In the genomic region with DNA sequence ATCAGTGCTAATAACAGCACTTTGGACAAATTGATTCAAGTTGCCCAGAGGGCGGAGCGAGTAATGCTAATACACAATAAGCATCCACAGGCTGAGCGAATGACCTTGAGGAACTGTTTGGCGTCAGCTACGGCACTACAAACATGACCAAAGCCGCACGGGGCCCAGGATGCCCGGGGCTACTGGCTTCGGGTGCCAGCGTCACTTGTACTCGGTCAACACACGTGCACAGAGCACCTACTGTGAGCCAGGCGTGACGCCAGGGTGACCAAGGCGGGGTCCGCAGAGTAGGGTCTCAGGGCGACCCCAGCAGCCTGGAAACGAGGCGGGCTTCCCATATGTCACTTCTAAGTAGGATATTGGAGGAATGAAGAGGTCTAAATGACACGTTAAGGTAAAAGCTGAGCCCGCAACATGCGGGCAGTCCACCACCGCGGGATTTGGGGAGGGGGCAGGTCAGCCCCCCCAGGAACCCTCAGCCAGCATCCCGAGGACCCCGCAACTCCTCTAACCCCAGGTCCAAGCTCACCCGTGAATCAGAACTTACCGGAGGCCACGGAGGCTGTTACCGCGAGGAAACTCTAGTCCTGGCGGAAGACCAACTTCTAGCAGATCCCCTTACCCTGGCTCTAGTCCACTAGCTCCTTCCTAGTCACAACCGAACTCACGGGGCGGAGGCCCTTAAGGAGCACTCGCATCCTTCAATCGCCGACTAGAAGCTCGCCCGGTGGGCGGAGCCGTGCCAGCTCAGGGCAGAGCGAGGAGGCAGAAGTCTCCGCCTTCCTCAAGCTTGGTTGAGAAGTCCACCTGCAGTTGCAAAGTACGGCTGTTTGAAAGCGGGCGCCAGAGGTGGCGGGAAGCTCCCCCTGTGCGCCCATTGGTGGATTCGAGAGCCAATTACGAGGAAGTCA, we compare ENCODE assay signal across 8 cellular contexts. TPM values are rescaled to one million over a fixed set of nuclear protein-coding genes. Genes with fewer than 3 reads are reported as not detected.
A peak's percentile ranks its signal among the peaks of the same experiment; 100 is the strongest.
DNase-seq lines count a peak whose midpoint lies in the region; ATAC-seq and TF ChIP-seq lines count a peak whose summit lies in the region.

A gene with protein sequence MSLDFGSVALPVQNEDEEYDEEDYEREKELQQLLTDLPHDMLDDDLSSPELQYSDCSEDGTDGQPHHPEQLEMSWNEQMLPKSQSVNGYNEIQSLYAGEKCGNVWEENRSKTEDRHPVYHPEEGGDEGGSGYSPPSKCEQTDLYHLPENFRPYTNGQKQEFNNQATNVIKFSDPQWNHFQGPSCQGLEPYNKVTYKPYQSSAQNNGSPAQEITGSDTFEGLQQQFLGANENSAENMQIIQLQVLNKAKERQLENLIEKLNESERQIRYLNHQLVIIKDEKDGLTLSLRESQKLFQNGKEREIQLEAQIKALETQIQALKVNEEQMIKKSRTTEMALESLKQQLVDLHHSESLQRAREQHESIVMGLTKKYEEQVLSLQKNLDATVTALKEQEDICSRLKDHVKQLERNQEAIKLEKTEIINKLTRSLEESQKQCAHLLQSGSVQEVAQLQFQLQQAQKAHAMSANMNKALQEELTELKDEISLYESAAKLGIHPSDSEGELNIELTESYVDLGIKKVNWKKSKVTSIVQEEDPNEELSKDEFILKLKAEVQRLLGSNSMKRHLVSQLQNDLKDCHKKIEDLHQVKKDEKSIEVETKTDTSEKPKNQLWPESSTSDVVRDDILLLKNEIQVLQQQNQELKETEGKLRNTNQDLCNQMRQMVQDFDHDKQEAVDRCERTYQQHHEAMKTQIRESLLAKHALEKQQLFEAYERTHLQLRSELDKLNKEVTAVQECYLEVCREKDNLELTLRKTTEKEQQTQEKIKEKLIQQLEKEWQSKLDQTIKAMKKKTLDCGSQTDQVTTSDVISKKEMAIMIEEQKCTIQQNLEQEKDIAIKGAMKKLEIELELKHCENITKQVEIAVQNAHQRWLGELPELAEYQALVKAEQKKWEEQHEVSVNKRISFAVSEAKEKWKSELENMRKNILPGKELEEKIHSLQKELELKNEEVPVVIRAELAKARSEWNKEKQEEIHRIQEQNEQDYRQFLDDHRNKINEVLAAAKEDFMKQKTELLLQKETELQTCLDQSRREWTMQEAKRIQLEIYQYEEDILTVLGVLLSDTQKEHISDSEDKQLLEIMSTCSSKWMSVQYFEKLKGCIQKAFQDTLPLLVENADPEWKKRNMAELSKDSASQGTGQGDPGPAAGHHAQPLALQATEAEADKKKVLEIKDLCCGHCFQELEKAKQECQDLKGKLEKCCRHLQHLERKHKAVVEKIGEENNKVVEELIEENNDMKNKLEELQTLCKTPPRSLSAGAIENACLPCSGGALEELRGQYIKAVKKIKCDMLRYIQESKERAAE (N-terminal part only) (minus strand): TSS at position 656 of the 911 bp plus-strand sequence. CDS start 5,420 bp downstream, outside the sequence.

- DNase-seq in AG09319 (ENCODE audit: extremely low read depth, low read depth) (peak; percentile 98), NCI-H345 (lab: John Stamatoyannopoulos, UW) (peak; percentile 99), WTC11 (ENCODE audit: low spot score) (peak; percentile 99), caudate nucleus (lab: John Stamatoyannopoulos, UW) (peak; percentile 25 to 99 (median 94)), immature natural killer cell (peak; percentile 97 to 98 (median 98)), smooth muscle cell of the brain vasculature (ENCODE audit: low read depth, low spot score) (peak; percentile 99)

- H3K9me3 Mint-ChIP-seq in WTC11 (no peaks in the 10 kb centered on the region), immature natural killer cell (no peaks in the 10 kb centered on the region)

- H3K36me3 Mint-ChIP-seq in WTC11 (no peaks in the 10 kb centered on the region), immature natural killer cell (no peaks in the 10 kb centered on the region)

- CTCF ChIA-PET in WTC11 (lab: Charles Lee) = interaction anchor here (0.5 to 2.8 kb wide), 14 partner anchors 9 to 1306 kb away, joined by 3 to 26 read pairs (median 4); partner anchors contain the start of genes EID1 and SHC4

- H3K4me3 Mint-ChIP-seq in WTC11 (peak within 1 kb of the TSS; percentile 97), immature natural killer cell (peak within 1 kb of the TSS; percentile 84 to 91 (median 91))

- POLR2A ChIA-PET in WTC11 (lab: Charles Lee) = interaction anchor here (0.5 to 1.6 kb wide), 10 partner anchors 9 to 370 kb away, joined by 3 to 9 read pairs (median 5); partner anchors contain the start of genes EID1 and SHC4

- ATAC-seq in GM19025 (IDR thresholded peaks at IDR 0.05; ENCODE audit: low read depth, unreplicated experiment) (peak; percentile 95), HG03280 (IDR thresholded peaks at IDR 0.05; ENCODE audit: unreplicated experiment) (peak; percentile 97), WTC11 (peak; percentile 95)

- peak within 1 kb of the TSS; percentile 98 for H3K27ac Mint-ChIP-seq in WTC11
- H3K27ac Mint-ChIP-seq in immature natural killer cell = peak within 1 kb of the TSS; percentile 80 to 93 (median 86)

- H3K4me1 Mint-ChIP-seq in WTC11 (peaks cover 34% of the 10 kb centered on the region), immature natural killer cell (peaks cover 17 to 28% of the 10 kb centered on the region in 2 donors)

- TF ChIP-seq CTCF in AG09319 (IDR thresholded peaks at IDR 0.05; ENCODE audit: low read depth, low read length) = no peak
- TF ChIP-seq CTCF in WTC11 (IDR thresholded peaks at IDR 0.05) = no peak

- H3K27me3 Mint-ChIP-seq in WTC11 (ENCODE audit: low read depth) (peaks cover 10% of the 10 kb centered on the region), immature natural killer cell (ENCODE audit: low read depth in 3 of 3) (peaks cover 2 to 3% (median 2%) of the 10 kb centered on the region in 3 donors)

- H3K27ac ChIP-seq in caudate nucleus (ENCODE audit: low read depth, low read length) = no peak within 1 kb of the TSS

TF ChIP-seq in WTC11, 78 proteins besides CTCF, POLR2A, EP300 and RAD21 (continues in another document):
- peak; percentile 94 for TF ChIP-seq E2F5 (CRISPR knock-in tag; IDR thresholded peaks at IDR 0.05)
- TF ChIP-seq, protein P1, sequence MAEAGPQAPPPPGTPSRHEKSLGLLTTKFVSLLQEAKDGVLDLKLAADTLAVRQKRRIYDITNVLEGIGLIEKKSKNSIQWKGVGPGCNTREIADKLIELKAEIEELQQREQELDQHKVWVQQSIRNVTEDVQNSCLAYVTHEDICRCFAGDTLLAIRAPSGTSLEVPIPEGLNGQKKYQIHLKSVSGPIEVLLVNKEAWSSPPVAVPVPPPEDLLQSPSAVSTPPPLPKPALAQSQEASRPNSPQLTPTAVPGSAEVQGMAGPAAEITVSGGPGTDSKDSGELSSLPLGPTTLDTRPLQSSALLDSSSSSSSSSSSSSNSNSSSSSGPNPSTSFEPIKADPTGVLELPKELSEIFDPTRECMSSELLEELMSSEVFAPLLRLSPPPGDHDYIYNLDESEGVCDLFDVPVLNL (CRISPR knock-in tag; IDR thresholded peaks at IDR 0.05; ENCODE audit: borderline replicate concordance, low read depth) = peak; percentile 97
- 0 out of 2 replicates have a peak, but pooled peaks have one; percentile 24 for TF ChIP-seq ESRRA (CRISPR knock-in tag; IDR thresholded peaks at IDR 0.05; ENCODE audit: borderline replicate concordance)
- no peak for TF ChIP-seq EMX1 (CRISPR knock-in tag; IDR thresholded peaks at IDR 0.05)
- TF ChIP-seq GABPB1 (CRISPR knock-in tag; IDR thresholded peaks at IDR 0.05) = peak; percentile 61
- peak; percentile 65; the same call in 1 of the 2 replicates for TF ChIP-seq ARID4B (CRISPR knock-in tag; IDR thresholded peaks at IDR 0.05; ENCODE audit: borderline replicate concordance)

RNA-seq across cellular contexts. Expression of the gene that starts here (rescaled TPM):
- total RNA-seq in WTC11 (2021) = 12.8 to 16.7 TPM (median 13.0 TPM) in 3 replicates
- 1 to 10 TPM; 1.1 to 8.2 (median 2.8) TPM for polyA plus RNA-seq in immature natural killer cell
